ENCODE assay signal across 11 cellular contexts in the genomic region with DNA sequence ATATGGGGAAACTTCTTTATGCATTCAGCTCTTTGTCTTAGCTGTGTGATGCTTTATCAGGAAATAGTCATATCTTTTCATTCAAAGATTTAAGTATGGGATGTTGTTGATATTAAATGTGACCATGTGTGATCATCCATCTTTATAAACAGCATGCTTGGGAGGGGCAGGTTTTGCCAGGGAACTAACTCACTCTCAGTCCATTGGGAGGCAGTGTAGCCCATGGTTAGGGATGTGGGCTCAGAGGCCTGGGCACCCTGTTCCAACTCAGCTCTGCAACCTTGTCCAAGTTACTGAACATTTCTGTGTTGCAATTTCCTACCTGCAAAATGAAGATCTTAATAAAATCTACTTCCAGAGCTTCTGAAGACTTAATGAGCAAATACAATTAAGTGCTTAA.
DNase-seq lines count a peak whose midpoint lies in the region; ATAC-seq and TF ChIP-seq lines count a peak whose summit lies in the region.
"Had no signal": no experiment of that assay in that cellular context is flagged by ENCODE, and none has a peak within 500 bp of the region (broad histone marks: within the 10 kb centered on the region; RNA-seq: fewer than 3 reads in every experiment).

No MANE protein-coding gene starts in this region.

- H3K36me3 ChIP-seq in GM06990 (ENCODE audit: control insufficient read depth, insufficient read depth, low read length) (no peaks in the 10 kb centered on the region), PC-9 (ENCODE audit: low read depth) (no peaks in the 10 kb centered on the region)

- POLR2A ChIA-PET in PC-9 (lab: Charles Lee; ENCODE audit: unreplicated experiment), result no interaction called here

- H3K14ac ChIP-seq in H9 (ENCODE audit: insufficient read depth, low read length), result no peak overlapping the region

- no peak overlapping the region for H2BK15ac ChIP-seq in H9 (ENCODE audit: low read depth, low read length)

- H4K5ac ChIP-seq in H9 (ENCODE audit: insufficient read length, low read depth, low read length), result no peak overlapping the region

- H3K27ac ChIP-seq in H9 (ENCODE audit: insufficient read length, low read depth, low read length) (no peak overlapping the region), PC-9 (no peak overlapping the region), foreskin keratinocyte (no peak overlapping the region)

- H3K79me2 ChIP-seq in H9 (ENCODE audit: insufficient read depth, low read length), result no peaks in the 10 kb centered on the region
- H3K79me2 ChIP-seq in PC-9 (ENCODE audit: low read depth), result 0 out of 2 replicates have a peak, but pooled peaks cover 3% of the 10 kb centered on the region

- intact Hi-C loops in PC-9 (cut with micrococcal nuclease; ENCODE audit: unreplicated experiment), result loop anchor here (2.0 kb wide), 1 partner anchor 92 kb away; the partner anchor contains the start of gene BCL2L11

- H3K4me1 ChIP-seq in H9 (ENCODE audit: insufficient read depth, low read length), result peaks cover 5% of the 10 kb centered on the region; the same call in 1 of the 2 replicates
- peaks cover 38% of the 10 kb centered on the region for H3K4me1 ChIP-seq in PC-9 (replicated peaks; ENCODE audit: insufficient read depth)
- H3K4me1 ChIP-seq in foreskin keratinocyte, result peaks cover 3% of the 10 kb centered on the region

- H3K4me2 ChIP-seq in H9 (ENCODE audit: insufficient read depth, insufficient read length, low read length), result no peak overlapping the region
- peak overlapping the region; percentile 32; the same call in 1 of the 2 replicates for H3K4me2 ChIP-seq in PC-9

- ATAC-seq in foreskin keratinocyte (no peak), HG02759 (IDR thresholded peaks at IDR 0.05; ENCODE audit: unreplicated experiment) (no peak)
- ATAC-seq: activated T-helper 17 cell treated with anti-CD3 and anti-CD28 coated beads, Interleukin-2, amount 50 U/mL, for 72 hours had no signal

- no peak overlapping the region for H3K56ac ChIP-seq in H9 (ENCODE audit: insufficient read length, low read depth, low read length)

- BruUV-seq in PC-9 (replicated peaks; lab: Mats Ljungman, UMichigan), result no TSS peak

- H3K23ac ChIP-seq in H9 (ENCODE audit: insufficient read length, low read depth, low read length), result no peak overlapping the region

- no peak for DNase-seq in GM06990 (ENCODE audit: extremely low read depth, insufficient read length)
- DNase-seq in H9, result no peak
- no peak for DNase-seq in PC-9
- peak in 1 of 2 donors; percentile 6 for DNase-seq in foreskin keratinocyte
- DNase-seq in activated gamma-delta T cell treated with Interleukin-2 at 50 U/mL for 16 hours, result no peak
- DNase-seq in NCI-H1105 treated with DMSO at 0.1 percent for 48 hours (lab: John Stamatoyannopoulos, UW), result no peak
- DNase-seq in stimulated activated naive CD4-positive, alpha-beta T cell (lab: John Stamatoyannopoulos, UW), result no peak
- DNase-seq: NCI-H2081 treated with DMSO at 0.1 percent for 48 hours, SHP77 treated with DMSO at 0.1 percent for 48 hours had no signal

- no peak overlapping the region for H4K8ac ChIP-seq in H9 (replicated peaks; ENCODE audit: insufficient read length, low read depth, low read length)

- no peak overlapping the region for H4K91ac ChIP-seq in H9 (ENCODE audit: insufficient read length, low read depth, low read length)

- H2BK5ac ChIP-seq in H9 (ENCODE audit: insufficient read length, low read length), result no peak overlapping the region

- peaks cover 5 to 31% (median 28%) of the 10 kb centered on the region in 3 experiments for H3K36me3 Mint-ChIP-seq in H9 (ENCODE audit: insufficient read depth in 1 of 3, low read depth in 3 of 3)

- no peaks in the 10 kb centered on the region for H3K79me1 ChIP-seq in H9 (ENCODE audit: insufficient read depth, low read depth, low read length, poor library complexity, severe bottlenecking)

- no peak overlapping the region for H3K4ac ChIP-seq in H9 (ENCODE audit: low read depth, low read length)

- peaks cover 4% of the 10 kb centered on the region for H3K27me3 ChIP-seq in GM06990 (replicated peaks; ENCODE audit: control insufficient read depth, insufficient read depth, low read length)
- no peaks in the 10 kb centered on the region for H3K27me3 ChIP-seq in H9 (ENCODE audit: insufficient read depth, low read length)
- no peaks in the 10 kb centered on the region for H3K27me3 ChIP-seq in PC-9 (ENCODE audit: insufficient read depth, low read depth)
- peaks cover 41% of the 10 kb centered on the region for H3K27me3 ChIP-seq in foreskin keratinocyte

- no peak overlapping the region for H3K27ac Mint-ChIP-seq in H9
- H3K27ac Mint-ChIP-seq: activated T-helper 17 cell treated with anti-CD3 and anti-CD28 coated beads, Interleukin-2, amount 50 U/mL, for 72 hours had no signal

- H3K4me3 Mint-ChIP-seq in H9, result no peak overlapping the region
- H3K4me3 Mint-ChIP-seq: activated T-helper 17 cell treated with anti-CD3 and anti-CD28 coated beads, Interleukin-2, amount 50 U/mL, for 72 hours had no signal

- no peaks in the 10 kb centered on the region for H3K27me3 Mint-ChIP-seq in H9 (ENCODE audit: low read depth)

- no peak overlapping the region for H2AK5ac ChIP-seq in H9 (ENCODE audit: insufficient read length, low read length)

- H4K20me1 ChIP-seq in H9 (ENCODE audit: control insufficient read depth, insufficient read depth, insufficient read length), result no peaks in the 10 kb centered on the region
- H4K20me1 ChIP-seq in PC-9 (ENCODE audit: insufficient read depth), result no peaks in the 10 kb centered on the region

- no peak overlapping the region for H3K4me3 ChIP-seq in GM06990 (replicated peaks; ENCODE audit: low read depth, low read length)
- no peak overlapping the region for H3K4me3 ChIP-seq in PC-9

- no peak overlapping the region for H3K9ac ChIP-seq in H9 (ENCODE audit: extremely low read depth, insufficient read length, low read length)

- H3K23me2 ChIP-seq in H9 (ENCODE audit: insufficient read length, low read depth, low read length, poor library complexity, severe bottlenecking), result no peaks in the 10 kb centered on the region

- no peak overlapping the region for H3T11ph ChIP-seq in H9 (ENCODE audit: low read length)

- peak; percentile 12 for TF ChIP-seq CTCF in GM06990 (IDR thresholded peaks at IDR 0.05; ENCODE audit: insufficient read depth, low read length, poor library complexity, severe bottlenecking)
- peak; percentile 42; the same call in 2 of the 3 replicates for TF ChIP-seq CTCF in H9 (conservative IDR thresholded peaks at IDR 0.05)
- peak; percentile 59; the same call in 1 of the 2 replicates for TF ChIP-seq CTCF in PC-9 (conservative IDR thresholded peaks at IDR 0.05)
- peak; percentile 53 for TF ChIP-seq CTCF in foreskin keratinocyte (conservative IDR thresholded peaks at IDR 0.05)

- H3K9me3 Mint-ChIP-seq in H9, result peaks cover 4% of the 10 kb centered on the region in 2 experiments; a peak in 1 of 5 replicates
- H3K9me3 Mint-ChIP-seq: activated T-helper 17 cell treated with anti-CD3 and anti-CD28 coated beads, Interleukin-2, amount 50 U/mL, for 72 hours had no signal

- no peaks in the 10 kb centered on the region for H3K9me2 ChIP-seq in PC-9 (ENCODE audit: insufficient read depth)

- peaks cover 17 to 24% of the 10 kb centered on the region in 2 experiments for H3K4me1 Mint-ChIP-seq in H9

- CTCF ChIA-PET in PC-9 (lab: Charles Lee), result no interaction called here

- H3K18ac ChIP-seq in H9 (ENCODE audit: insufficient read length, low read depth, low read length), result no peak overlapping the region

- H3F3A ChIP-seq in PC-9 (ENCODE audit: insufficient read depth, low read depth), result peaks cover 15% of the 10 kb centered on the region; the same call in 1 of the 2 replicates

- H2BK120ac ChIP-seq in H9 (ENCODE audit: low read depth, low read length, poor library complexity, severe bottlenecking), result no peak overlapping the region

- H2BK20ac ChIP-seq in H9 (ENCODE audit: low read depth, low read length, poor library complexity, severe bottlenecking), result no peak overlapping the region

- no peak overlapping the region for H2BK12ac ChIP-seq in H9 (ENCODE audit: insufficient read length, low read depth, low read length)

- no peaks in the 10 kb centered on the region for H3K9me3 ChIP-seq in H9 (ENCODE audit: control insufficient read depth, low read depth, low read length)
- H3K9me3 ChIP-seq in PC-9 (ENCODE audit: insufficient read depth, low read depth), result no peaks in the 10 kb centered on the region

- H2AFZ ChIP-seq in H9 (ENCODE audit: low read length) (no peak overlapping the region), PC-9 (no peak overlapping the region)
